Comparison of ENCODE assay signal across 34 cellular contexts in genomic region chr13:43357435-43358065, GRCh38.
A peak's percentile ranks its signal among the peaks of the same experiment; 100 is the strongest.
DNase-seq lines count a peak whose midpoint lies in the region; ATAC-seq, FAIRE-seq and TF ChIP-seq lines count a peak whose summit lies in the region.
"Had no signal": no experiment of that assay in that cellular context is flagged by ENCODE, and none has a peak within 500 bp of the region (broad histone marks: within the 10 kb centered on the region; RNA-seq: fewer than 3 reads in every experiment).

No MANE protein-coding gene starts in this region.

- no peak overlapping the region for H3K18ac ChIP-seq in mesenchymal stem cell (ENCODE audit: low read depth in 1 of 2, low read length in 2 of 2)

- no peaks in the 10 kb centered on the region for H3K27me3 ChIP-seq in bronchial epithelial cell (ENCODE audit: control insufficient read depth, insufficient read depth, low read length)
- H3K27me3 ChIP-seq in mesenchymal stem cell (ENCODE audit: control insufficient read depth in 1 of 2, insufficient read depth in 1 of 2, low read length in 2 of 2), result no peaks in the 10 kb centered on the region
- H3K27me3 ChIP-seq in testis, result no peaks in the 10 kb centered on the region
- H3K27me3 ChIP-seq: foreskin keratinocyte, hepatocyte, left lung, Peyer's patch, SJCRH30, suprapubic skin had no signal

- FAIRE-seq in bronchial epithelial cell (lab: Jason Lieb, UNC), result peak; percentile 60
- FAIRE-seq in HTR-8/SVneo (lab: Jason Lieb, UNC), result no peak
- FAIRE-seq: D721Med, GM12891 had no signal

- DNase-seq in NOMO-1 treated with DMSO at 0.1 percent for 48 hours (lab: John Stamatoyannopoulos, UW; ENCODE audit: unreplicated experiment) (peak; percentile 9), NOMO-1 (lab: John Stamatoyannopoulos, UW; ENCODE audit: unreplicated experiment in 2 of 2) (no peak), bronchial epithelial cell (ENCODE audit: low read depth) (no peak), mesenchymal stem cell (no peak), testis (peak; percentile 24), iPS-NIHi11 (ENCODE audit: low spot score) (no peak), HTR-8/SVneo (ENCODE audit: insufficient read length, low spot score) (no peak)
- DNase-seq: activated CD4-positive, alpha-beta T cell treated with anti-CD3 and anti-CD28 coated beads, Interleukin-2, amount 50 U/mL, for 48 hours; activated CD4-positive, CD25-positive, alpha-beta regulatory T cell; activated CD8-positive, alpha-beta memory T cell treated with anti-CD3 and anti-CD28 coated beads, Interleukin-2, amount 50 U/mL, for 48 hours; amygdala; CD4-positive, CD25-positive, alpha-beta regulatory T cell; cortex of kidney; EL; endodermal cell; foreskin keratinocyte; GM23248; immature natural killer cell; left lung; midbrain; natural killer cell; NCI-H2029; NCI-H526; Peyer's patch; SJCRH30; stimulated activated naive CD4-positive, alpha-beta T cell had no signal

- 60% methylated on average over 4 of the region's 4 CpGs for WGBS in mesenchymal stem cell
- 46 to 47% methylated on average over 2 to 4 of the region's 4 CpGs for WGBS in testis, 2 donors

- H2BK5ac ChIP-seq in mesenchymal stem cell (ENCODE audit: low read depth, low read length, poor library complexity, severe bottlenecking), result no peak overlapping the region

- no peaks in the 10 kb centered on the region for H3K36me3 ChIP-seq in bronchial epithelial cell (ENCODE audit: control insufficient read depth, insufficient read depth, low read length)
- H3K36me3 ChIP-seq in mesenchymal stem cell (ENCODE audit: control insufficient read depth in 1 of 2, insufficient read depth in 2 of 2, low read depth in 1 of 2, low read length in 2 of 2), result peaks cover 0 to 26% of the 10 kb centered on the region in 2 experiments
- no peaks in the 10 kb centered on the region for H3K36me3 ChIP-seq in testis (ENCODE audit: low read depth, missing control alignments)
- H3K36me3 ChIP-seq: left lung, Peyer's patch, SJCRH30, suprapubic skin had no signal

- peak overlapping the region; percentile 6 for H4K8ac ChIP-seq in mesenchymal stem cell (ENCODE audit: low read length)

- TF ChIP-seq POLR2A in testis (IDR thresholded peaks at IDR 0.05), result no peak

- no peak overlapping the region for H3K9ac ChIP-seq in mesenchymal stem cell (ENCODE audit: low read length)
- H3K9ac ChIP-seq: GM23248 had no signal

- ATAC-seq in HG03378 (IDR thresholded peaks at IDR 0.05; ENCODE audit: unreplicated experiment), result no peak
- ATAC-seq: activated T-helper 17 cell treated with anti-CD3 and anti-CD28 coated beads, Interleukin-2, amount 50 U/mL, for 72 hours; esophagus mucosa; foreskin keratinocyte; left lung; natural killer cell had no signal

- no peak overlapping the region for H3K23ac ChIP-seq in mesenchymal stem cell (ENCODE audit: low read length in 2 of 2)

- H2BK12ac ChIP-seq in mesenchymal stem cell (ENCODE audit: low read length in 2 of 2), result peak overlapping the region in 1 of 2 experiments; percentile 12

- H4K91ac ChIP-seq in mesenchymal stem cell (ENCODE audit: low read length), result no peak overlapping the region

- no peaks in the 10 kb centered on the region for H3K79me1 ChIP-seq in mesenchymal stem cell (replicated peaks; ENCODE audit: low read length, poor library complexity, severe bottlenecking)

- TF ChIP-seq CTCF in bronchial epithelial cell (IDR thresholded peaks at IDR 0.05; ENCODE audit: insufficient read depth, low read length, severe bottlenecking) (no peak), testis (IDR thresholded peaks at IDR 0.05) (no peak)

- H3K4me3 ChIP-seq in bronchial epithelial cell (ENCODE audit: low read depth, low read length) (no peak overlapping the region), mesenchymal stem cell (ENCODE audit: insufficient read depth in 1 of 2, low read depth in 1 of 2, low read length in 2 of 2) (no peak overlapping the region), testis (no peak overlapping the region)
- H3K4me3 ChIP-seq: GM23248, hepatocyte, left lung, Peyer's patch, SJCRH30, suprapubic skin had no signal

- intact Hi-C loops in testis (cut with DNase I; ENCODE audit: low total_unique reads), result no loop called here

- H3K9me3 ChIP-seq in mesenchymal stem cell (ENCODE audit: control insufficient read depth, low read length) (no peaks in the 10 kb centered on the region), testis (no peaks in the 10 kb centered on the region)
- H3K9me3 ChIP-seq: left lung, Peyer's patch, SJCRH30, suprapubic skin had no signal

- H2AFZ ChIP-seq in mesenchymal stem cell (ENCODE audit: low read depth, low read length), result no peak overlapping the region
- H2AFZ ChIP-seq: GM23248, hepatocyte had no signal

- H3K4me1 ChIP-seq in mesenchymal stem cell (ENCODE audit: control insufficient read depth, insufficient read depth, low read depth, low read length) (no peaks in the 10 kb centered on the region), testis (no peaks in the 10 kb centered on the region)
- H3K4me1 ChIP-seq: foreskin keratinocyte, left lung, Peyer's patch, SJCRH30 had no signal

- no peak overlapping the region for H2BK15ac ChIP-seq in mesenchymal stem cell (ENCODE audit: low read depth, poor library complexity, severe bottlenecking)

- no peak overlapping the region for H2AK5ac ChIP-seq in mesenchymal stem cell (ENCODE audit: low read length, severe bottlenecking)

- H3K4me2 ChIP-seq in mesenchymal stem cell (ENCODE audit: low read length, poor library complexity, severe bottlenecking), result no peak overlapping the region
- H3K4me2 ChIP-seq: hepatocyte had no signal

- no peak overlapping the region for H3K27ac ChIP-seq in mesenchymal stem cell (ENCODE audit: low read length, poor library complexity, severe bottlenecking)
- H3K27ac ChIP-seq in testis, result no peak overlapping the region
- H3K27ac ChIP-seq: 22Rv1, foreskin keratinocyte, GM23248, hepatocyte, left lung, Peyer's patch, SJCRH30, suprapubic skin had no signal

- no peak overlapping the region for H3K4ac ChIP-seq in mesenchymal stem cell (ENCODE audit: low read depth in 1 of 2, low read length in 2 of 2)

- H3K14ac ChIP-seq in mesenchymal stem cell (ENCODE audit: low read length in 2 of 2), result no peak overlapping the region

- H2BK120ac ChIP-seq in mesenchymal stem cell (ENCODE audit: low read depth, low read length), result no peak overlapping the region

Comparison
In these comparisons a context has a peak if more than half of its experiments do, and no peak if none do; other contexts are left out.
1. DNase-seq: peak in NOMO-1 treated with DMSO at 0.1 percent for 48 hours (single experiment) and testis (single experiment); none in NOMO-1 (0 of 2), bronchial epithelial cell (single experiment), mesenchymal stem cell (single experiment), iPS-NIHi11 (single experiment) and HTR-8/SVneo (single experiment).